In genomic region chr1:223258751-223259177, GRCh38 we compare ENCODE assay signal across 13 cellular contexts.
A peak's percentile ranks its signal among the peaks of the same experiment; 100 is the strongest.
DNase-seq lines count a peak whose midpoint lies in the region; ATAC-seq and TF ChIP-seq lines count a peak whose summit lies in the region.
"Had no signal": no experiment of that assay in that cellular context is flagged by ENCODE, and none has a peak within 500 bp of the region (broad histone marks: within the 10 kb centered on the region; RNA-seq: fewer than 3 reads in every experiment).

No MANE protein-coding gene starts in this region.

- no peaks in the 10 kb centered on the region for H3K36me3 ChIP-seq in MG63

- DNase-seq in GM04503 (ENCODE audit: low read depth) (peak; percentile 27), MG63 (peak; percentile 66), choroid plexus epithelial cell (ENCODE audit: low read depth) (peak; percentile 50), myocyte (ENCODE audit: low read depth) (peak; percentile 39), NCI-H510A treated with DMSO at 0.1 percent for 48 hours (lab: John Stamatoyannopoulos, UW) (no peak)
- no peak for DNase-seq in stimulated activated CD4-positive, alpha-beta T cell treated with anti-CD3 and anti-CD28 coated beads, Interleukin-4, amount 100 ng/mL, for 1 hour
- DNase-seq: activated CD4-positive, CD25-positive, alpha-beta regulatory T cell; NCI-H1105 treated with DMSO at 0.1 percent for 48 hours; Right ventricle myocardium superior; stimulated activated naive CD4-positive, alpha-beta T cell treated with Interleukin-2 at 50 U/mL for 16 hours had no signal

- ATAC-seq in GM19395 (IDR thresholded peaks at IDR 0.05; ENCODE audit: unreplicated experiment) = no peak
- no peak for ATAC-seq in HG02798 (IDR thresholded peaks at IDR 0.05; ENCODE audit: poor library complexity, unreplicated experiment)
- ATAC-seq: natural killer cell treated with Interleukin-12 subunit alpha and Interleukin-12 subunit beta and Interleukin-15 and Interleukin-18, amount 100 ng/mL, for 72 hours had no signal

- no peaks in the 10 kb centered on the region for H3K9me3 ChIP-seq in MG63

- H3K27me3 ChIP-seq in MG63 = no peaks in the 10 kb centered on the region

- H3K4me3 ChIP-seq in MG63 = no peak overlapping the region
- H3K4me3 ChIP-seq in choroid plexus epithelial cell (ENCODE audit: low read depth, low read length) = no peak overlapping the region

- TF ChIP-seq CTCF in choroid plexus epithelial cell (conservative IDR thresholded peaks at IDR 0.05; ENCODE audit: low read depth, low read length) = no peak

Comparison
In these comparisons a context has a peak if more than half of its experiments do, and no peak if none do; other contexts are left out.
1. DNase-seq: peak in GM04503 (single experiment), MG63 (single experiment), choroid plexus epithelial cell (single experiment) and myocyte (single experiment); none in NCI-H510A treated with DMSO at 0.1 percent for 48 hours (single experiment) and stimulated activated CD4-positive, alpha-beta T cell treated with anti-CD3 and anti-CD28 coated beads, Interleukin-4, amount 100 ng/mL, for 1 hour (single experiment).